In the genomic region with DNA sequence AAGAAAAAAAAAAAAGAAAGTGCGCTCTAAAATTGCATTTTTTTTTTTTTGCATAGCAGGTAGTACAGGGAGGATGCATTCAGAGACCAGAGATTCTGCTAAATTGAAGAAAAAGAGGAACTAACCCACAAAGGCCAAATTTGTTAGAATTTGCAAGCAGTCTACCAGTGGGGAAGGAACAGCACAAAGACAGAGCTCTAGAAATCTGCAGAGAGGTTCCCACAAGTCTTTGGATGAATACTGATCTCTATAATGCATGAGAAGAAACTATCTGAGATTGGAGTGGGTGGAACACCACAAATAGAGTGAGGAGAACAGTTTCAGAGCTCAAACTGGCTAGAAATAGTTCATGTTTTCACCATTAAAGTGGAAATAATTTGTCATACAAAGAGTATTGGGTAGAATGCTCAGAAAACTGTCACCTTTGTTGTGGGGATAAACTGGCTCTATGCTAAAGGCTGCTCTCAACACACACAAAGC, we compare ENCODE assay signal across 10 cellular contexts.
DNase-seq lines count a peak whose midpoint lies in the region; ATAC-seq and TF ChIP-seq lines count a peak whose summit lies in the region.
"Had no signal": no experiment of that assay in that cellular context is flagged by ENCODE, and none has a peak within 500 bp of the region (broad histone marks: within the 10 kb centered on the region; RNA-seq: fewer than 3 reads in every experiment).

No MANE protein-coding gene starts in this region.

- H3K4me3 ChIP-seq in GM23248 (no peak overlapping the region), mesenchymal stem cell (ENCODE audit: insufficient read depth in 1 of 2, low read depth in 1 of 2, low read length in 2 of 2) (no peak overlapping the region), Caco-2 (ENCODE audit: low read depth, low read length) (no peak overlapping the region)
- H3K4me3 ChIP-seq: ovary had no signal

- H3K23ac ChIP-seq in mesenchymal stem cell (ENCODE audit: low read length in 2 of 2) = no peak overlapping the region

- DNase-seq in activated naive CD8-positive, alpha-beta T cell treated with anti-CD3 and anti-CD28 coated beads, Interleukin-2, amount 50 U/mL, for 24 hours = no peak
- DNase-seq in GM23248 (no peak), mesenchymal stem cell (no peak), left ventricle myocardium superior (no peak), Caco-2 (no peak)
- DNase-seq: GF-D8, ovary had no signal

- no peak overlapping the region for H3K9ac ChIP-seq in GM23248
- no peak overlapping the region for H3K9ac ChIP-seq in mesenchymal stem cell (ENCODE audit: low read length)

- H2BK120ac ChIP-seq in mesenchymal stem cell (ENCODE audit: low read depth, low read length) = no peak overlapping the region

- H3K27me3 Mint-ChIP-seq in activated naive CD8-positive, alpha-beta T cell treated with anti-CD3 and anti-CD28 coated beads, Interleukin-2, amount 50 U/mL, for 24 hours = no peaks in the 10 kb centered on the region
- H3K27me3 Mint-ChIP-seq in Caco-2 (ENCODE audit: insufficient read depth, unreplicated experiment) = peaks cover 20% of the 10 kb centered on the region

- H2AFZ ChIP-seq in GM23248 (no peak overlapping the region), mesenchymal stem cell (ENCODE audit: low read depth, low read length) (no peak overlapping the region)

- H3K4me1 Mint-ChIP-seq in activated naive CD8-positive, alpha-beta T cell treated with anti-CD3 and anti-CD28 coated beads, Interleukin-2, amount 50 U/mL, for 24 hours = peaks cover 36% of the 10 kb centered on the region
- H3K4me1 Mint-ChIP-seq in Caco-2 (ENCODE audit: low read depth, unreplicated experiment) = no peaks in the 10 kb centered on the region

- no peak overlapping the region for H4K8ac ChIP-seq in mesenchymal stem cell (ENCODE audit: low read length)

- peak overlapping the region; percentile 81 for H3K27ac Mint-ChIP-seq in activated naive CD8-positive, alpha-beta T cell treated with anti-CD3 and anti-CD28 coated beads, Interleukin-2, amount 50 U/mL, for 24 hours
- no peak overlapping the region for H3K27ac Mint-ChIP-seq in Caco-2 (ENCODE audit: unreplicated experiment)

- H3K4ac ChIP-seq in mesenchymal stem cell (ENCODE audit: low read depth in 1 of 2, low read length in 2 of 2) = no peak overlapping the region

- 94 to 96% methylated on average over 1 of the region's 1 CpG for WGBS in GM23248 (ENCODE audit: low coverage in 1 of 2, low lambda C conversion rate in 2 of 2, missing lambda C conversion rate in 2 of 2), 2 experiments
- 96% methylated on average over 1 of the region's 1 CpG for WGBS in mesenchymal stem cell

- H3K27ac ChIP-seq in GM23248 (no peak overlapping the region), mesenchymal stem cell (ENCODE audit: low read length, poor library complexity, severe bottlenecking) (no peak overlapping the region)
- H3K27ac ChIP-seq: ovary had no signal

- no peak for TF ChIP-seq CTCF in Caco-2 (IDR thresholded peaks at IDR 0.05; ENCODE audit: insufficient read depth in 1 of 2, low read depth in 1 of 2, low read length in 1 of 2, severe bottlenecking in 1 of 2, unreplicated experiment in 1 of 2)

- H2BK15ac ChIP-seq in mesenchymal stem cell (ENCODE audit: low read depth, poor library complexity, severe bottlenecking) = no peak overlapping the region

- in situ Hi-C loops in GM23248 (cut with MboI) = no loop called here

- no peaks in the 10 kb centered on the region for H3K79me2 ChIP-seq in GM23248 (ENCODE audit: insufficient read depth)

- ATAC-seq in GM18867 (IDR thresholded peaks at IDR 0.05; ENCODE audit: unreplicated experiment) (peak; percentile 93), GM21528 (IDR thresholded peaks at IDR 0.05; ENCODE audit: low FRiP score, unreplicated experiment) (peak; percentile 92), HG03439 (IDR thresholded peaks at IDR 0.05; ENCODE audit: unreplicated experiment) (peak; percentile 92), left ventricle myocardium superior (no peak)
- ATAC-seq in activated naive CD8-positive, alpha-beta T cell treated with anti-CD3 and anti-CD28 coated beads, Interleukin-2, amount 50 U/mL, for 24 hours = peak; percentile 97

- H3F3A ChIP-seq in GM23248 (ENCODE audit: insufficient read depth) = 0 out of 2 replicates have a peak, but pooled peaks cover 4% of the 10 kb centered on the region

- no peaks in the 10 kb centered on the region for H4K20me1 ChIP-seq in GM23248 (ENCODE audit: insufficient read depth)

- no peaks in the 10 kb centered on the region for H3K9me3 Mint-ChIP-seq in activated naive CD8-positive, alpha-beta T cell treated with anti-CD3 and anti-CD28 coated beads, Interleukin-2, amount 50 U/mL, for 24 hours
- no peaks in the 10 kb centered on the region for H3K9me3 Mint-ChIP-seq in Caco-2 (ENCODE audit: unreplicated experiment)

- H3K4me3 Mint-ChIP-seq in activated naive CD8-positive, alpha-beta T cell treated with anti-CD3 and anti-CD28 coated beads, Interleukin-2, amount 50 U/mL, for 24 hours = peak overlapping the region; percentile 3
- H3K4me3 Mint-ChIP-seq in Caco-2 (ENCODE audit: unreplicated experiment) = no peak overlapping the region

- H3K4me2 ChIP-seq in GM23248 (ENCODE audit: unreplicated experiment) (no peak overlapping the region), mesenchymal stem cell (ENCODE audit: low read length, poor library complexity, severe bottlenecking) (no peak overlapping the region)

- peaks cover 1% of the 10 kb centered on the region for H3K36me3 Mint-ChIP-seq in activated naive CD8-positive, alpha-beta T cell treated with anti-CD3 and anti-CD28 coated beads, Interleukin-2, amount 50 U/mL, for 24 hours (ENCODE audit: low read depth)
- no peaks in the 10 kb centered on the region for H3K36me3 Mint-ChIP-seq in Caco-2 (ENCODE audit: insufficient read depth, unreplicated experiment)

- H4K91ac ChIP-seq in mesenchymal stem cell (ENCODE audit: low read length) = no peak overlapping the region

- no peak overlapping the region for H3K14ac ChIP-seq in mesenchymal stem cell (ENCODE audit: low read length in 2 of 2)

- H3K9me2 ChIP-seq in GM23248 (ENCODE audit: insufficient read depth) = no peaks in the 10 kb centered on the region

- H2BK5ac ChIP-seq in mesenchymal stem cell (ENCODE audit: low read depth, low read length, poor library complexity, severe bottlenecking) = no peak overlapping the region

- H3K27me3 ChIP-seq in GM23248 (replicated peaks; ENCODE audit: insufficient read depth) (no peaks in the 10 kb centered on the region), mesenchymal stem cell (ENCODE audit: control insufficient read depth in 1 of 2, insufficient read depth in 1 of 2, low read length in 2 of 2) (peaks cover 0 to 11% of the 10 kb centered on the region in 2 experiments), Caco-2 (replicated peaks; ENCODE audit: control insufficient read depth, insufficient read depth, low read length) (no peaks in the 10 kb centered on the region)
- H3K27me3 ChIP-seq: ovary had no signal

- CTCF ChIA-PET in Caco-2 (lab: Charles Lee) = no interaction called here

- POLR2A ChIA-PET in Caco-2 (lab: Charles Lee) = no interaction called here

- BruUV-seq in Caco-2 (replicated peaks; lab: Mats Ljungman, UMichigan) = no TSS peak

- H3K79me1 ChIP-seq in mesenchymal stem cell (replicated peaks; ENCODE audit: low read length, poor library complexity, severe bottlenecking) = no peaks in the 10 kb centered on the region

- H2AK5ac ChIP-seq in mesenchymal stem cell (ENCODE audit: low read length, severe bottlenecking) = no peak overlapping the region

- intact Hi-C loops in left ventricle myocardium superior (cut with micrococcal nuclease) = no loop called here
- intact Hi-C loops in Caco-2 (cut with micrococcal nuclease; ENCODE audit: unreplicated experiment) = no loop called here

- no peak overlapping the region for H3K18ac ChIP-seq in mesenchymal stem cell (ENCODE audit: low read depth in 1 of 2, low read length in 2 of 2)

- H3K4me1 ChIP-seq in GM23248 (ENCODE audit: insufficient read depth) (peaks cover 9% of the 10 kb centered on the region), mesenchymal stem cell (ENCODE audit: control insufficient read depth, insufficient read depth, low read depth, low read length) (no peaks in the 10 kb centered on the region), Caco-2 (no peaks in the 10 kb centered on the region)

- no peaks in the 10 kb centered on the region; the same call in 1 of the 2 replicates for H3K36me3 ChIP-seq in GM23248 (ENCODE audit: low read depth)
- no peaks in the 10 kb centered on the region for H3K36me3 ChIP-seq in mesenchymal stem cell (ENCODE audit: control insufficient read depth in 1 of 2, insufficient read depth in 2 of 2, low read depth in 1 of 2, low read length in 2 of 2)
- no peaks in the 10 kb centered on the region for H3K36me3 ChIP-seq in Caco-2 (ENCODE audit: control insufficient read depth, insufficient read depth, low read length)
- H3K36me3 ChIP-seq: ovary had no signal

- H3K9me3 ChIP-seq in GM23248 (ENCODE audit: low read depth) (no peaks in the 10 kb centered on the region), mesenchymal stem cell (ENCODE audit: control insufficient read depth, low read length) (no peaks in the 10 kb centered on the region), Caco-2 (no peaks in the 10 kb centered on the region)
- H3K9me3 ChIP-seq: ovary had no signal

- no peak overlapping the region for H2BK12ac ChIP-seq in mesenchymal stem cell (ENCODE audit: low read length in 2 of 2)
